8 cellular contexts compared by ENCODE assay signal in genomic region chr17:1455748-1456599, GRCh38. TPM values are rescaled to one million over a fixed set of nuclear protein-coding genes. Genes with fewer than 3 reads are reported as not detected.
A peak's percentile ranks its signal among the peaks of the same experiment; 100 is the strongest.
DNase-seq lines count a peak whose midpoint lies in the region; ATAC-seq and TF ChIP-seq lines count a peak whose summit lies in the region.

CRK (minus strand) TSS chr17:1456232; CDS start chr17:1456117, 115 bp downstream.

- peaks cover 23 to 54% (median 42%) of the 10 kb centered on the region in 3 donors for H3K4me1 Mint-ChIP-seq in naive B cell
- peaks cover 49% of the 10 kb centered on the region for H3K4me1 Mint-ChIP-seq in stimulated activated effector memory CD8-positive, alpha-beta T cell treated with anti-CD3 and anti-CD28 coated beads, Interleukin-12 subunit alpha, Interleukin-12 subunit beta, amount 100 ng/mL, for 72 hours

- peak within 1 kb of the TSS; percentile 96 for H3K9ac ChIP-seq in DND-41 (ENCODE audit: low read depth, low read length)

- H3K9me3 Mint-ChIP-seq in naive B cell, result no peaks in the 10 kb centered on the region
- no peaks in the 10 kb centered on the region for H3K9me3 Mint-ChIP-seq in stimulated activated effector memory CD8-positive, alpha-beta T cell treated with anti-CD3 and anti-CD28 coated beads, Interleukin-12 subunit alpha, Interleukin-12 subunit beta, amount 100 ng/mL, for 72 hours

- peak; percentile 91 for ATAC-seq in DND-41 (ENCODE audit: insufficient read depth, low read depth)
- peak; percentile 76 for ATAC-seq in GM21825 (IDR thresholded peaks at IDR 0.05; ENCODE audit: unreplicated experiment)
- peak; percentile 84 to 85 for ATAC-seq in naive B cell (ENCODE audit: low read depth in 2 of 2)
- ATAC-seq in stimulated activated effector memory CD8-positive, alpha-beta T cell treated with anti-CD3 and anti-CD28 coated beads, Interleukin-12 subunit alpha, Interleukin-12 subunit beta, amount 100 ng/mL, for 72 hours, result peak; percentile 94

- H3K27me3 Mint-ChIP-seq in naive B cell, result peaks cover 4 to 8% (median 5%) of the 10 kb centered on the region in 3 donors

- H3K27me3 ChIP-seq in DND-41 (ENCODE audit: insufficient read depth, low read length, poor library complexity), result no peaks in the 10 kb centered on the region

- H3K4me3 Mint-ChIP-seq in naive B cell, result peak within 1 kb of the TSS; percentile 82 to 97 (median 92)
- peak within 1 kb of the TSS; percentile 82 for H3K4me3 Mint-ChIP-seq in stimulated activated effector memory CD8-positive, alpha-beta T cell treated with anti-CD3 and anti-CD28 coated beads, Interleukin-12 subunit alpha, Interleukin-12 subunit beta, amount 100 ng/mL, for 72 hours

- no peaks in the 10 kb centered on the region for H3K36me3 Mint-ChIP-seq in naive B cell
- peaks cover 42% of the 10 kb centered on the region for H3K36me3 Mint-ChIP-seq in stimulated activated effector memory CD8-positive, alpha-beta T cell treated with anti-CD3 and anti-CD28 coated beads, Interleukin-12 subunit alpha, Interleukin-12 subunit beta, amount 100 ng/mL, for 72 hours

- H3K27ac Mint-ChIP-seq in naive B cell, result peak within 1 kb of the TSS; percentile 82 to 97 (median 96)
- H3K27ac Mint-ChIP-seq in stimulated activated effector memory CD8-positive, alpha-beta T cell treated with anti-CD3 and anti-CD28 coated beads, Interleukin-12 subunit alpha, Interleukin-12 subunit beta, amount 100 ng/mL, for 72 hours, result peak within 1 kb of the TSS; percentile 83

- H3K79me2 ChIP-seq in DND-41 (ENCODE audit: insufficient read depth, low read length), result peaks cover 55% of the 10 kb centered on the region

- peak within 1 kb of the TSS; percentile 82 for H3K27ac ChIP-seq in DND-41 (ENCODE audit: low read length)

- peak within 1 kb of the TSS; percentile 89 to 90 for H3K4me3 ChIP-seq in DND-41 (ENCODE audit: low read depth in 1 of 2, low read length in 2 of 2)

- peak within 1 kb of the TSS; percentile 94 for H3K4me2 ChIP-seq in DND-41 (ENCODE audit: insufficient read depth, low read length)

- H3K36me3 ChIP-seq in DND-41 (ENCODE audit: insufficient read depth, low read length), result peaks cover 18% of the 10 kb centered on the region

- H3K4me1 ChIP-seq in DND-41 (ENCODE audit: insufficient read depth, low read length), result peaks cover 36% of the 10 kb centered on the region

- peak within 1 kb of the TSS; percentile 99 for H2AFZ ChIP-seq in DND-41 (ENCODE audit: low read depth, low read length)

- DNase-seq in DND-41, result peak; percentile 97
- DNase-seq in Kasumi-1 (lab: John Stamatoyannopoulos, UW), result peak; percentile 56 to 58
- peak; percentile 94 for DNase-seq in RKO (ENCODE audit: low spot score)
- peak; percentile 95 to 100 for DNase-seq in activated T-helper 1 cell treated with anti-CD3 and anti-CD28 coated beads, Interleukin-2, amount 50 U/mL, for 16 hours (ENCODE audit: low read depth in 1 of 2, low spot score in 1 of 2)
- DNase-seq in fibroblast of gingiva (ENCODE audit: low read depth), result peak; percentile 92
- peak; percentile 99 for DNase-seq in naive B cell
- peak; percentile 99 for DNase-seq in stimulated activated effector memory CD8-positive, alpha-beta T cell treated with anti-CD3 and anti-CD28 coated beads, Interleukin-12 subunit alpha, Interleukin-12 subunit beta, amount 100 ng/mL, for 72 hours (ENCODE audit: low spot score in 2 of 2)

- H3K9me3 ChIP-seq in DND-41 (ENCODE audit: insufficient read depth, low read length, severe bottlenecking), result no peaks in the 10 kb centered on the region

- peaks cover 31% of the 10 kb centered on the region for H4K20me1 ChIP-seq in DND-41 (ENCODE audit: insufficient read depth, low read length)

- TF ChIP-seq CTCF in DND-41 (IDR thresholded peaks at IDR 0.05; ENCODE audit: borderline replicate concordance, extremely low read depth, low read length, poor library complexity, severe bottlenecking), result peak; percentile 24

RNA-seq across cellular contexts. Expression of gene CRK, which starts in this region (rescaled TPM):
- 10 to 100 TPM; 28.1 to 34.6 (median 32.3) TPM for polyA plus RNA-seq in naive B cell (ENCODE audit: low read depth in 6 of 6)

Comparison
In these comparisons a context has a peak if more than half of its experiments do, and no peak if none do; other contexts are left out.
1. Peak in every context shown above with its lines: DNase-seq, ATAC-seq, H3K4me3 ChIP-seq and H3K27ac ChIP-seq.